Comparison of ENCODE assay signal across 8 cellular contexts in the genomic region with DNA sequence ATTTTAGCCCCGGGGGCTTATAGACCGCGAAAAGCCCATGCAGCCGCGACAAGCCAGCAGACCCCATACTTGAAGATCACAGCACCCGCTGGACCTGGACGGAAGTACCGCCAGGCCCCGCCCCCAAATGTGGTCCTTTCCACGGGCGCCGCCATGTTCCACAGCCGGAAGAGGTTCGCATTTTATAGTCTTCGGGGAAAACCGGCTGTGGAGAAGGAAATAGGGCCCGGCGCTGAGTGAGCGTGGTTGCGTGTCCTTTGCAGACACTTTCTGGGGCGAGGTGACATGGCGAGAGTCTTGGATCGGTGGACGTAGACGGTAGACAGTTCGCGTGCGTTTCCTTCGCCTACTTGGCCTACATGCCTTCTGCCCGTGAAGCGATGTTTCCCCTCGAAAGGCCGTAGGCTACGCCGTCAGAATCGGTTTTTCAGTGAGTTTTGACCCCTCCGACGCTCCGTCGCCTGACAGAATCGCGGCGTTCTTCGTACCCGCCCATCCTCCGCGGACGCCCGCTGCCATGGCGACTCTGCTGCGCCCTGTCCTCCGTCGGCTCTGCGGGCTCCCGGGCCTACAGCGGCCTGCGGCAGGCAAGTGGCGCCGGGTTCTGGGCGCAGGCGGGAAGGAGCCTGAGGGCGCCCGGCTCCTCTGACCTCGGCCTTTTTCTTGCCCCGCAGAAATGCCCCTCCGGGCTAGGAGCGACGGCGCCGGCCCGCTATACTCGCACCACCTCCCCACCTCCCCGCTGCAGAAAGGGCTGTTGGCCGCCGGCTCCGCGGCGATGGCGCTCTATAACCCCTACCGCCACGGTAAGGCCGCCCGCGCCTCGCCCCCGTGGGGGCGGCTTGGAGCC. TPM values are rescaled to one million over a fixed set of nuclear protein-coding genes. Genes with fewer than 3 reads are reported as not detected.
A peak's percentile ranks its signal among the peaks of the same experiment; 100 is the strongest.
DNase-seq lines count a peak whose midpoint lies in the region; ATAC-seq and TF ChIP-seq lines count a peak whose summit lies in the region.

A gene (plus strand): TSS at position 498 of the 850 bp plus-strand sequence. CDS start 20 bp downstream, at position 518.
A gene with protein sequence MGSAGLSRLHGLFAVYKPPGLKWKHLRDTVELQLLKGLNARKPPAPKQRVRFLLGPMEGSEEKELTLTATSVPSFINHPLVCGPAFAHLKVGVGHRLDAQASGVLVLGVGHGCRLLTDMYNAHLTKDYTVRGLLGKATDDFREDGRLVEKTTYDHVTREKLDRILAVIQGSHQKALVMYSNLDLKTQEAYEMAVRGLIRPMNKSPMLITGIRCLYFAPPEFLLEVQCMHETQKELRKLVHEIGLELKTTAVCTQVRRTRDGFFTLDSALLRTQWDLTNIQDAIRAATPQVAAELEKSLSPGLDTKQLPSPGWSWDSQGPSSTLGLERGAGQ (minus strand): TSS at position 106 of the 850 bp plus-strand sequence. CDS start 39 bp downstream, at position 67.

- H3K9me3 ChIP-seq in heart left ventricle, result no peaks in the 10 kb centered on the region
- no peaks in the 10 kb centered on the region for H3K9me3 ChIP-seq in transverse colon

- no peaks in the 10 kb centered on the region for H3K27me3 ChIP-seq in heart left ventricle
- no peaks in the 10 kb centered on the region for H3K27me3 ChIP-seq in transverse colon

- H3K9me3 Mint-ChIP-seq in T-cell, result no peaks in the 10 kb centered on the region

- peak within 1 kb of the TSS; percentile 62 to 98 (median 92) for H3K4me3 ChIP-seq in heart left ventricle
- H3K4me3 ChIP-seq in transverse colon, result peak within 1 kb of the TSS; percentile 79 to 98 (median 85)

- no peaks in the 10 kb centered on the region for H3K27me3 Mint-ChIP-seq in T-cell

- intact Hi-C loops in heart left ventricle (cut with DNase I), result loop anchor here in 2 of 10 donors (2.0 to 10.0 kb wide), 2 partner anchors 18 to 138 kb away; a partner anchor contains a TSS
- intact Hi-C loops in transverse colon (cut with DNase I; ENCODE audit: low total_unique reads), result no loop called here

- CTCF ChIA-PET in T-cell (lab: Charles Lee), result no interaction called here

- DNase-seq in GM13976 (ENCODE audit: low spot score) (peak; percentile 96), NCI-H146 (lab: John Stamatoyannopoulos, UW) (peak; percentile 89), T-cell (peak; percentile 84 to 95 (median 90)), heart left ventricle (peak; percentile 94 to 95 (median 94)), pons (ENCODE audit: low spot score) (peak; percentile 96), transverse colon (peak; percentile 95)

- peak; percentile 78 for ATAC-seq in HG02852 (IDR thresholded peaks at IDR 0.05; ENCODE audit: unreplicated experiment)
- ATAC-seq in T-cell (replicated peaks in 1 of 4), result peak; percentile 90 to 92 (median 91)
- ATAC-seq in heart left ventricle, result peak; percentile 98 to 99 (median 98)

- H3K36me3 Mint-ChIP-seq in T-cell, result peaks cover 13% of the 10 kb centered on the region

- TF ChIP-seq CTCF in GM13976 (IDR thresholded peaks at IDR 0.05; ENCODE audit: borderline replicate concordance, control extremely low read depth, extremely low read depth, insufficient read depth, missing control alignments), result no peak
- no peak for TF ChIP-seq CTCF in heart left ventricle (IDR thresholded peaks at IDR 0.05)
- no peak for TF ChIP-seq CTCF in transverse colon (IDR thresholded peaks at IDR 0.05)

- H3K4me1 ChIP-seq in heart left ventricle (peaks cover 6 to 41% (median 29%) of the 10 kb centered on the region in 12 donors), transverse colon (peaks cover 16 to 23% (median 21%) of the 10 kb centered on the region in 4 donors)

- TF ChIP-seq EP300 in transverse colon (IDR thresholded peaks at IDR 0.05; ENCODE audit: low read depth), result no peak

- H3K4me3 Mint-ChIP-seq in T-cell, result peak within 1 kb of the TSS; percentile 90 to 97 (median 95)

- peak in 1 of 2 donors; percentile 40 for TF ChIP-seq POLR2A in heart left ventricle (IDR thresholded peaks at IDR 0.05)
- TF ChIP-seq POLR2A in transverse colon (IDR thresholded peaks at IDR 0.05), result peak; percentile 37

- in situ Hi-C loops in GM13976 (cut with MboI; ENCODE audit: low sequenced_read_pairs, unreplicated experiment), result no loop called here
- in situ Hi-C loops in transverse colon (cut with MboI; ENCODE audit: low pct_ligation_motif_present in 1 of 4, low pct_unique_long_range_greater_than_20kb in 1 of 4, low sequenced_read_pairs in 3 of 4), result no loop called here

- H3K27ac Mint-ChIP-seq in T-cell, result peak within 1 kb of the TSS; percentile 97 to 100

- H3K36me3 ChIP-seq in heart left ventricle, result peaks cover 0 to 63% (median 39%) of the 10 kb centered on the region in 9 donors
- peaks cover 0 to 11% (median 3%) of the 10 kb centered on the region in 4 donors for H3K36me3 ChIP-seq in transverse colon

- peaks cover 26 to 42% (median 37%) of the 10 kb centered on the region in 3 donors for H3K4me1 Mint-ChIP-seq in T-cell

- 0% methylated on average over 87 of the region's 87 CpGs for WGBS in adipose tissue, 3 donors
- WGBS in heart left ventricle, 4 donors, result 0 to 2% (median 0%) methylated on average over 39 to 87 of the region's 87 CpGs
- 0% methylated on average over 87 of the region's 87 CpGs; no CpG with 5 or more reads in 1 of the 2 donors for WGBS in transverse colon (ENCODE audit: low coverage in 1 of 2), 2 donors

- POLR2A ChIA-PET in T-cell (lab: Charles Lee), result no interaction called here

- no peak within 1 kb of the TSS for H3K27ac ChIP-seq in adipose tissue (ENCODE audit: low read depth, low read length)
- H3K27ac ChIP-seq in heart left ventricle, result peak within 1 kb of the TSS; percentile 84 to 98 (median 94)
- peak within 1 kb of the TSS; percentile 91 to 96 (median 92) for H3K27ac ChIP-seq in transverse colon

RNA-seq across cellular contexts. Expression of the first gene that starts in this region (rescaled TPM):
- total RNA-seq in T-cell (10 to 100 TPM; 32.2 to 60.0 (median 54.5) TPM), heart left ventricle (10 to 100 TPM; 19.0 to 43.2 (median 29.8) TPM), transverse colon (100 to 1,000 TPM in 3 of 4 donors, 10 to 100 TPM in 1; 90.8 to 117 (median 109) TPM)
- polyA plus RNA-seq in adipose tissue (10 to 100 TPM; 30.6 to 46.2 (median 42.0) TPM), heart left ventricle (10 to 100 TPM; 32.2 to 38.1 TPM)

RNA-seq across cellular contexts. Expression of the second gene that starts in this region (rescaled TPM):
- 10 to 100 TPM; 12.4 to 22.9 (median 21.9) TPM for total RNA-seq in T-cell
- polyA plus RNA-seq in adipose tissue, result 10 to 100 TPM in 2 of 3 donors, 1 to 10 TPM in 1; 9.2 to 17.4 (median 10.7) TPM
- total RNA-seq in heart left ventricle, result 10 to 100 TPM; 12.9 to 49.7 (median 34.5) TPM
- polyA plus RNA-seq in heart left ventricle, result 10 to 100 TPM; 25.3 to 25.6 TPM
- total RNA-seq in transverse colon, result 10 to 100 TPM in 3 of 4 donors, 1 to 10 TPM in 1; 6.0 to 47.0 (median 12.5) TPM
